ENCODE assay signal across 3 cellular contexts in the genomic region with DNA sequence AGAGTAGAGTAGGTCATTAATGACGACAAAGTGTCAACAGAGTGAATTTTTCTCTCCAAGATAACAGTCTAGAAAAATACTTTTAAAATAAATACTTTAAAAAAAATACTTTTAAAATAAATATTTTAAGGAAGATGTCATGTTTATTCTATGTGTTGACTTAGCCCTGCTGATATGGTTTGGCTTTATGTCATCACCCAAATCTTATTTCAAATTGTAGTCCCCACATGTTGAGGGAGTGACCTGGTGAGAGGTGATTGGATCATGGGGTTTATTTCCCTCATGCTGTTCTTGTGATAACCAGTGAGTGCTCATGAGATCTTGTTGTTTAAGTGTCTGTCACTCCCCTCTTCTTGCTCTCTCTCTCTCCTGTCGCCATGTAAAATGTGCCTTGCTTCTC.
"Had no signal": no experiment of that assay in that cellular context is flagged by ENCODE, and none has a peak within 500 bp of the region (broad histone marks: within the 10 kb centered on the region; RNA-seq: fewer than 3 reads in every experiment).

No MANE protein-coding gene starts in this region.

- DNase-seq: H9, HCEC 1CT had no signal

- H3K4me2 ChIP-seq: GM23338 had no signal

- H3K4me3 ChIP-seq: GM23338 had no signal

- H2AFZ ChIP-seq: GM23338 had no signal

- ATAC-seq: GM23338 had no signal
